In the genomic region with DNA sequence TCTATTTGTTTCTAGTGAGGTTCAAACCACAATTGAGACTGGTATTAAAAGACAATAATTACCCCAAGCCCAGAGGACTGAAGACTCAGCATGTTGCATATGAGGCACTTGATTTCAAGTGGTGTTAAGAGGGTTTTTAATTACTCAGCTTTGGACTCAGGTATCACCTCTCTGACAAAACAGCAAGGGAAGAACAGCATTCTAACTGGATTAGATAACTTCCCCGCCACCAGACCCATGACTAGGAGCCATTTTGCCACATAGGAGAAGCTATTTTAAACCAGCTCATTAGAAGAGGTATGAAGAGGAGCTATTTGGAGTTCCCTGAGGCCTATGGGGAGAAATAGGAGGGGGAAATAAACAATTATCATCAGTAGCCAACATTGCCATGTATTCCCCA, we compare ENCODE assay signal across 22 cellular contexts.
A peak's percentile ranks its signal among the peaks of the same experiment; 100 is the strongest.
DNase-seq lines count a peak whose midpoint lies in the region; ATAC-seq and TF ChIP-seq lines count a peak whose summit lies in the region.
"Had no signal": no experiment of that assay in that cellular context is flagged by ENCODE, and none has a peak within 500 bp of the region (broad histone marks: within the 10 kb centered on the region; RNA-seq: fewer than 3 reads in every experiment).

No MANE protein-coding gene starts in this region.

- H3K9me3 Mint-ChIP-seq in endodermal cell, result no peaks in the 10 kb centered on the region
- H3K9me3 Mint-ChIP-seq: activated naive CD4-positive, alpha-beta T cell treated with anti-CD3 and anti-CD28 coated beads, Interleukin-2, amount 10 ng/mL, durations not matched to agents 7 days and 5 days; activated T-helper 1 cell treated with anti-CD3 and anti-CD28 coated beads, Interleukin-12 subunit alpha, Interleukin-12 subunit beta, Interleukin-2, Interleukin-4 antibody, amounts not matched to agents 30 ng/mL and 10 ng/mL and 1 ng/mL, durations not matched to agents 14 hours and 24 hours and 36 hours had no signal

- no peak overlapping the region for H3K27ac ChIP-seq in endodermal cell (ENCODE audit: low read depth, low read length)
- H3K27ac ChIP-seq: left ventricle myocardium inferior, prostate gland, RWPE1, sigmoid colon, testis had no signal

- H3K27me3 ChIP-seq in endodermal cell (ENCODE audit: control insufficient read depth, insufficient read depth, low read length, poor library complexity, severe bottlenecking), result peaks cover 8% of the 10 kb centered on the region
- H3K27me3 ChIP-seq: sigmoid colon, testis had no signal

- H3K4me3 Mint-ChIP-seq in endodermal cell, result no peak overlapping the region
- H3K4me3 Mint-ChIP-seq: activated naive CD4-positive, alpha-beta T cell treated with anti-CD3 and anti-CD28 coated beads, Interleukin-2, amount 10 ng/mL, durations not matched to agents 7 days and 5 days; activated T-helper 1 cell treated with anti-CD3 and anti-CD28 coated beads, Interleukin-12 subunit alpha, Interleukin-12 subunit beta, Interleukin-2, Interleukin-4 antibody, amounts not matched to agents 30 ng/mL and 10 ng/mL and 1 ng/mL, durations not matched to agents 14 hours and 24 hours and 36 hours; brain; CD14-positive monocyte; naive B cell had no signal

- H3K27ac Mint-ChIP-seq in endodermal cell, result peak overlapping the region; percentile 66
- H3K27ac Mint-ChIP-seq: activated naive CD4-positive, alpha-beta T cell treated with anti-CD3 and anti-CD28 coated beads, Interleukin-2, amount 10 ng/mL, durations not matched to agents 7 days and 5 days; activated T-helper 1 cell treated with anti-CD3 and anti-CD28 coated beads, Interleukin-12 subunit alpha, Interleukin-12 subunit beta, Interleukin-2, Interleukin-4 antibody, amounts not matched to agents 30 ng/mL and 10 ng/mL and 1 ng/mL, durations not matched to agents 14 hours and 24 hours and 36 hours; brain; naive B cell had no signal

- no peak for TF ChIP-seq CTCF in endodermal cell (conservative IDR thresholded peaks at IDR 0.05)

- DNase-seq in NCI-H1092 treated with DMSO at 0.1 percent for 48 hours (lab: John Stamatoyannopoulos, UW) (peak; percentile 65), NCI-H2029 treated with DMSO at 0.1 percent for 48 hours (lab: John Stamatoyannopoulos, UW) (peak; percentile 70), NCI-H510A (lab: John Stamatoyannopoulos, UW) (peak; percentile 82), endodermal cell (no peak), cortex of kidney (lab: John Stamatoyannopoulos, UW) (no peak)
- DNase-seq: activated CD4-positive, alpha-beta T cell treated with anti-CD3 and anti-CD28 coated beads, Interleukin-2, amount 50 U/mL, for 4 hours; activated naive CD4-positive, alpha-beta T cell treated with anti-CD3 and anti-CD28 coated beads, Interleukin-2, amount 10 ng/mL, durations not matched to agents 7 days and 5 days; IMR-90; left ventricle myocardium inferior; naive B cell; NCI-H446 treated with DMSO at 0.1 percent for 48 hours; sigmoid colon; stimulated activated naive CD4-positive, alpha-beta T cell treated with Interleukin-2 at 50 U/mL for 16 hours; T-helper 1 cell; testis had no signal

- no peak overlapping the region for H3K9ac ChIP-seq in endodermal cell (ENCODE audit: extremely low read depth, low read length, poor library complexity, severe bottlenecking)

- H3K4me3 ChIP-seq in endodermal cell (ENCODE audit: low read length), result no peak overlapping the region
- H3K4me3 ChIP-seq: left ventricle myocardium inferior, prostate gland, sigmoid colon, testis had no signal

- H3K4me1 ChIP-seq in endodermal cell (ENCODE audit: control insufficient read depth, insufficient read depth, low read length), result peaks cover 2% of the 10 kb centered on the region
- H3K4me1 ChIP-seq: left ventricle myocardium inferior, prostate gland, sigmoid colon, testis had no signal

- peaks cover 36% of the 10 kb centered on the region for H3K27me3 Mint-ChIP-seq in endodermal cell (ENCODE audit: insufficient read depth)
- H3K27me3 Mint-ChIP-seq: activated naive CD4-positive, alpha-beta T cell treated with anti-CD3 and anti-CD28 coated beads, Interleukin-2, amount 10 ng/mL, durations not matched to agents 7 days and 5 days had no signal

- ATAC-seq in HG02588 (IDR thresholded peaks at IDR 0.05; ENCODE audit: unreplicated experiment), result no peak
- ATAC-seq in GM21723 (IDR thresholded peaks at IDR 0.05; ENCODE audit: unreplicated experiment), result no peak

- H3K36me3 Mint-ChIP-seq in endodermal cell (ENCODE audit: low read depth), result no peaks in the 10 kb centered on the region
- H3K36me3 Mint-ChIP-seq: activated naive CD4-positive, alpha-beta T cell treated with anti-CD3 and anti-CD28 coated beads, Interleukin-2, amount 10 ng/mL, durations not matched to agents 7 days and 5 days; brain; CD14-positive monocyte; naive B cell had no signal

- no peaks in the 10 kb centered on the region for H3K36me3 ChIP-seq in endodermal cell (ENCODE audit: control insufficient read depth, insufficient read depth, low read length)
- H3K36me3 ChIP-seq: left ventricle myocardium inferior, prostate gland, sigmoid colon had no signal

- no peaks in the 10 kb centered on the region for H3K9me3 ChIP-seq in endodermal cell (ENCODE audit: control insufficient read depth, low read length)
- H3K9me3 ChIP-seq: left ventricle myocardium inferior, prostate gland, sigmoid colon, testis had no signal

- 100% methylated on average over 1 of the region's 1 CpG; no CpG with 5 or more reads in 1 of the 2 experiments for WGBS in endodermal cell (ENCODE audit: insufficient coverage in 1 of 2, insufficient read length in 1 of 2), 2 experiments

- H3K4me1 Mint-ChIP-seq in endodermal cell, result peaks cover 7% of the 10 kb centered on the region
- H3K4me1 Mint-ChIP-seq: activated naive CD4-positive, alpha-beta T cell treated with anti-CD3 and anti-CD28 coated beads, Interleukin-2, amount 10 ng/mL, durations not matched to agents 7 days and 5 days; CD14-positive monocyte; naive B cell had no signal

Comparison
In these comparisons a context has a peak if more than half of its experiments do, and no peak if none do; other contexts are left out.
1. DNase-seq: peak in NCI-H1092 treated with DMSO at 0.1 percent for 48 hours (single experiment), NCI-H2029 treated with DMSO at 0.1 percent for 48 hours (single experiment) and NCI-H510A (single experiment); none in endodermal cell (single experiment) and cortex of kidney (single experiment).